In the genomic region with DNA sequence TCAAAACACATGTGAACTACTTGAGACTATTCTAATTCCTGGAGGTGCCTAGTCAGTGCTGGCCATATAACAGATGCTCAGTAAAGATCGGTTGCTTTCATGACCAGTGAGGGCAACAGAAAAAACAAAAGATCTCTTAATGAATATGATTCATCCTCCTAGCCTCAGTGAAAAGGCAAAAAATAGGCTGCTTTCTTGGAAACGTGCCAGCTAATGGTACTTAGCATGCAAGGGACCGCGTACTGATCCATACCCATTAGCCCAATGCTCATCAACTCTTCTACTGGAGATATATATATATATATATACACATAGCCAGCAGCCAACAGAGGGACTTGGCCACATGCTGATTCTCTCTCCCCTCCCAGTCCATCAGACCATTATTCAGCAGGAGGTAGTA, we compare ENCODE assay signal across 16 cellular contexts.
"Had no signal": no experiment of that assay in that cellular context is flagged by ENCODE, and none has a peak within 500 bp of the region (broad histone marks: within the 10 kb centered on the region; RNA-seq: fewer than 3 reads in every experiment).

No MANE protein-coding gene starts in this region.

- H3K4me1 ChIP-seq: esophagus muscularis mucosa, right atrium auricular region, suprapubic skin had no signal

- H3K4me3 ChIP-seq: esophagus muscularis mucosa, lung, mucosa of descending colon, right atrium auricular region, suprapubic skin had no signal

- H3K36me3 ChIP-seq: esophagus muscularis mucosa, neutrophil, right atrium auricular region, suprapubic skin had no signal

- DNase-seq: activated CD4-positive, alpha-beta memory T cell treated with anti-CD3 and anti-CD28 coated beads for 36 hours; activated naive CD8-positive, alpha-beta T cell treated with anti-CD3 and anti-CD28 coated beads, Interleukin-2, amount 10 ng/mL, durations not matched to agents 7 days and 5 days; activated T-cell treated with anti-CD3 and anti-CD28 coated beads, Interleukin-2, amount 50 U/mL, for 72 hours; glutamatergic neuron; left cardiac atrium; mucosa of descending colon; naive thymus-derived CD8-positive, alpha-beta T cell; stimulated activated naive B cell treated with anti-CD40 and anti-IgM and Interleukin-4, amounts not matched to agents 10 μg/mL and 1 μg/mL and 100 μg/mL, for 72 hours had no signal

- H3K27ac ChIP-seq: esophagus muscularis mucosa, neutrophil, right atrium auricular region, suprapubic skin, VCaP had no signal

- ATAC-seq: activated T-cell treated with anti-CD3 and anti-CD28 coated beads, Interleukin-2, amount 50 U/mL, for 72 hours; left cardiac atrium; mucosa of descending colon; naive thymus-derived CD8-positive, alpha-beta T cell had no signal

- H3K9me3 ChIP-seq: esophagus muscularis mucosa, mucosa of descending colon, neutrophil, right atrium auricular region, suprapubic skin had no signal

- H3K27me3 ChIP-seq: right atrium auricular region had no signal

- FAIRE-seq: bronchial epithelial cell, endometrium had no signal
